In genomic region chr17:3557768-3558583, GRCh38 we compare ENCODE assay signal across 8 cellular contexts. TPM values are rescaled to one million over a fixed set of nuclear protein-coding genes. Genes with fewer than 3 reads are reported as not detected.
A peak's percentile ranks its signal among the peaks of the same experiment; 100 is the strongest.
DNase-seq lines count a peak whose midpoint lies in the region; ATAC-seq lines count a peak whose summit lies in the region.

TRPV3 (minus strand) TSS chr17:3557812; CDS start chr17:3554850, 2,962 bp downstream.

- no peaks in the 10 kb centered on the region for H3K36me3 ChIP-seq in esophagus (ENCODE audit: control insufficient read depth in 2 of 2, insufficient read depth in 2 of 2, low read length in 1 of 2)

- H3K27ac ChIP-seq in esophagus (ENCODE audit: low read depth in 2 of 2, low read length in 1 of 2), result peak within 1 kb of the TSS; percentile 58 to 71

- CTCF ChIA-PET in activated CD4-positive, alpha-beta T cell treated with anti-CD3 and anti-CD28 coated beads, Interleukin-2, amount 10 ng/mL, durations not matched to agents 7 days and 5 days (lab: Charles Lee), result interaction anchor here (0.7 kb wide), 1 partner anchor 13 kb away, joined by 3 read pairs; no protein-coding TSS in a partner anchor

- no peak within 1 kb of the TSS for H3K4me3 Mint-ChIP-seq in activated CD4-positive, alpha-beta T cell treated with anti-CD3 and anti-CD28 coated beads, Interleukin-2, amount 10 ng/mL, durations not matched to agents 7 days and 5 days

- H3K4me1 Mint-ChIP-seq in activated CD4-positive, alpha-beta T cell treated with anti-CD3 and anti-CD28 coated beads, Interleukin-2, amount 10 ng/mL, durations not matched to agents 7 days and 5 days, result peaks cover 10% of the 10 kb centered on the region

- H3K9me3 Mint-ChIP-seq in activated CD4-positive, alpha-beta T cell treated with anti-CD3 and anti-CD28 coated beads, Interleukin-2, amount 10 ng/mL, durations not matched to agents 7 days and 5 days, result no peaks in the 10 kb centered on the region

- no peaks in the 10 kb centered on the region for H3K36me3 Mint-ChIP-seq in activated CD4-positive, alpha-beta T cell treated with anti-CD3 and anti-CD28 coated beads, Interleukin-2, amount 10 ng/mL, durations not matched to agents 7 days and 5 days (ENCODE audit: low read depth)

- no peaks in the 10 kb centered on the region for H3K9me3 ChIP-seq in esophagus (ENCODE audit: control insufficient read depth in 2 of 2, insufficient read depth in 1 of 2, low read depth in 1 of 2, low read length in 1 of 2)

- 46 to 51% methylated on average over 23 of the region's 23 CpGs for WGBS in esophagus, 2 donors

- peak within 1 kb of the TSS; percentile 52 for H3K27ac Mint-ChIP-seq in activated CD4-positive, alpha-beta T cell treated with anti-CD3 and anti-CD28 coated beads, Interleukin-2, amount 10 ng/mL, durations not matched to agents 7 days and 5 days

- peak; percentile 24 for DNase-seq in activated CD4-positive, alpha-beta T cell treated with anti-CD3 and anti-CD28 coated beads, Interleukin-2, amount 10 ng/mL, durations not matched to agents 7 days and 5 days
- peak; percentile 54 to 74 for DNase-seq in stimulated activated CD4-positive, alpha-beta T cell treated with anti-CD3 and anti-CD28 coated beads, Interleukin-1b, Interleukin-23, amount 100 ng/mL, for 4 hours (ENCODE audit: low read depth in 2 of 2)
- no peak for DNase-seq in GDM1 (lab: John Stamatoyannopoulos, UW)
- no peak for DNase-seq in NCI-H187 treated with DMSO at 0.1 percent for 48 hours (lab: John Stamatoyannopoulos, UW)
- DNase-seq in NCI-H2029 (lab: John Stamatoyannopoulos, UW), result no peak

- H3K27me3 Mint-ChIP-seq in activated CD4-positive, alpha-beta T cell treated with anti-CD3 and anti-CD28 coated beads, Interleukin-2, amount 10 ng/mL, durations not matched to agents 7 days and 5 days, result no peaks in the 10 kb centered on the region

- POLR2A ChIA-PET in activated CD4-positive, alpha-beta T cell treated with anti-CD3 and anti-CD28 coated beads, Interleukin-2, amount 10 ng/mL, durations not matched to agents 7 days and 5 days (lab: Charles Lee), result interaction anchor here (0.6 to 0.9 kb wide), 2 partner anchors 10 to 78 kb away, joined by 3 read pairs; partner anchors contain the start of gene SHPK

- ATAC-seq in GM18498 (IDR thresholded peaks at IDR 0.05; ENCODE audit: unreplicated experiment), result peak; percentile 42
- peak; percentile 55 for ATAC-seq in HG03280 (IDR thresholded peaks at IDR 0.05; ENCODE audit: unreplicated experiment)

- no peaks in the 10 kb centered on the region for H3K27me3 ChIP-seq in esophagus (ENCODE audit: control insufficient read depth in 1 of 2, insufficient read depth in 2 of 2, low read length in 2 of 2)

- H3K4me3 ChIP-seq in esophagus (ENCODE audit: low read depth in 1 of 2, low read length in 2 of 2), result peak within 1 kb of the TSS in 1 of 2 donors; percentile 5

- peaks cover 0 to 24% of the 10 kb centered on the region in 2 donors for H3K4me1 ChIP-seq in esophagus (ENCODE audit: control insufficient read depth in 2 of 2, insufficient read depth in 2 of 2, low read length in 1 of 2)

RNA-seq across cellular contexts. Expression of gene TRPV3, which starts in this region (rescaled TPM):
- under 1 TPM; 0.10 to 0.27 TPM for total RNA-seq in activated CD4-positive, alpha-beta T cell treated with anti-CD3 and anti-CD28 coated beads, Interleukin-2, amount 10 ng/mL, durations not matched to agents 7 days and 5 days
- polyA plus RNA-seq in esophagus, result under 1 TPM; 0.16 to 0.83 TPM

Comparison
In these comparisons a context has a peak if more than half of its experiments do, and no peak if none do; other contexts are left out.
1. Peak in DNase-seq in activated CD4-positive, alpha-beta T cell treated with anti-CD3 and anti-CD28 coated beads, Interleukin-2, amount 10 ng/mL, durations not matched to agents 7 days and 5 days; RNA of the gene not detected or under 1 TPM.
2. DNase-seq: peak in stimulated activated CD4-positive, alpha-beta T cell treated with anti-CD3 and anti-CD28 coated beads, Interleukin-1b, Interleukin-23, amount 100 ng/mL, for 4 hours (2 of 2); none in GDM1 (single experiment), NCI-H187 treated with DMSO at 0.1 percent for 48 hours (single experiment) and NCI-H2029 (single experiment).